Comparison of ENCODE assay signal across 10 cellular contexts in genomic region chr4:113639311-113639710, GRCh38.
A peak's percentile ranks its signal among the peaks of the same experiment; 100 is the strongest.
DNase-seq lines count a peak whose midpoint lies in the region; ATAC-seq and TF ChIP-seq lines count a peak whose summit lies in the region.
"Had no signal": no experiment of that assay in that cellular context is flagged by ENCODE, and none has a peak within 500 bp of the region (broad histone marks: within the 10 kb centered on the region; RNA-seq: fewer than 3 reads in every experiment).

No MANE protein-coding gene starts in this region.

- 79 to 95% methylated on average over 2 of the region's 2 CpGs for WGBS in esophagus squamous epithelium, 2 donors

- H3K4me1 Mint-ChIP-seq in brain: peaks cover 73% of the 10 kb centered on the region

- no peaks in the 10 kb centered on the region for H3K36me3 ChIP-seq in esophagus squamous epithelium

- H3K27me3 ChIP-seq in esophagus squamous epithelium: no peaks in the 10 kb centered on the region

- H3K4me1 ChIP-seq in esophagus squamous epithelium: peaks cover 0 to 25% (median 3%) of the 10 kb centered on the region in 3 donors

- TF ChIP-seq POLR2A in esophagus squamous epithelium (IDR thresholded peaks at IDR 0.05): no peak

- peak overlapping the region in 3 of 5 experiments; percentile 80 to 92 (median 83) for H3K27ac Mint-ChIP-seq in brain

- TF ChIP-seq CTCF in brain (conservative IDR thresholded peaks at IDR 0.05): no peak
- no peak for TF ChIP-seq CTCF in esophagus squamous epithelium (IDR thresholded peaks at IDR 0.05)

- H3K27me3 Mint-ChIP-seq in brain: no peaks in the 10 kb centered on the region

- H3K9me3 ChIP-seq in esophagus squamous epithelium: no peaks in the 10 kb centered on the region

- no peak overlapping the region for H3K27ac ChIP-seq in esophagus squamous epithelium

- DNase-seq in Ammon's horn (ENCODE audit: low spot score) (peak; percentile 44), esophagus squamous epithelium (lab: John Stamatoyannopoulos, UW) (no peak), cerebellum (ENCODE audit: low spot score) (no peak), islet precursor cell (no peak)
- DNase-seq in stimulated activated naive CD4-positive, alpha-beta T cell treated with Interleukin-2 at 50 U/mL for 16 hours (lab: John Stamatoyannopoulos, UW): no peak
- DNase-seq: NK-92 treated with Interleukin-12 subunit alpha and Interleukin-12 subunit beta, amount 100 ng/mL, for 24 hours had no signal

- peaks cover 0 to 2% (median 0%) of the 10 kb centered on the region in 5 experiments for H3K9me3 Mint-ChIP-seq in brain
- H3K9me3 Mint-ChIP-seq: activated naive CD4-positive, alpha-beta T cell treated with anti-CD3 and anti-CD28 coated beads, Interleukin-2, amount 50 U/mL, for 72 hours had no signal

- intact Hi-C loops in esophagus squamous epithelium (cut with DNase I): no loop called here

- peak; percentile 28 for ATAC-seq in GM18517 (IDR thresholded peaks at IDR 0.05; ENCODE audit: unreplicated experiment)
- peak; percentile 29 for ATAC-seq in HG02973 (IDR thresholded peaks at IDR 0.05; ENCODE audit: unreplicated experiment)

- H3K36me3 Mint-ChIP-seq in brain: no peaks in the 10 kb centered on the region

- H3K4me3 ChIP-seq in esophagus squamous epithelium: no peak overlapping the region

- peak overlapping the region in 2 of 5 experiments; percentile 6 to 32 for H3K4me3 Mint-ChIP-seq in brain
